33 cellular contexts compared by ENCODE assay signal in genomic region chr5:136626531-136626930, GRCh38.
"Had no signal": no experiment of that assay in that cellular context is flagged by ENCODE, and none has a peak within 500 bp of the region (broad histone marks: within the 10 kb centered on the region; RNA-seq: fewer than 3 reads in every experiment).

No MANE protein-coding gene starts in this region.

- DNase-seq: Karpas-422, Kasumi-1, MG63, MM.1S, MV-4-11, NCI-H1048, NCI-H1092, NCI-H1092 treated with DMSO at 0.1 percent for 48 hours, NCI-H1105, NCI-H1105 treated with DMSO at 0.1 percent for 48 hours, NCI-H1417, NCI-H1417 treated with DMSO at 0.1 percent for 48 hours, NCI-H1436, NCI-H1436 treated with DMSO at 0.1 percent for 48 hours, NCI-H146, NCI-H1694, NCI-H1694 treated with DMSO at 0.1 percent for 48 hours, NCI-H187, NCI-H187 treated with DMSO at 0.1 percent for 48 hours, NCI-H1930, NCI-H2029, NCI-H2029 treated with DMSO at 0.1 percent for 48 hours, NCI-H2081, NCI-H2081 treated with DMSO at 0.1 percent for 48 hours, NCI-H2107, NCI-H2171, NCI-H2171 treated with DMSO at 0.1 percent for 48 hours, NCI-H2227 treated with DMSO at 0.1 percent for 48 hours, NCI-H226, NCI-H345, NCI-H446, NCI-H446 treated with DMSO at 0.1 percent for 48 hours, NCI-H510A had no signal
